ENCODE assay signal across 23 cellular contexts in the genomic region with DNA sequence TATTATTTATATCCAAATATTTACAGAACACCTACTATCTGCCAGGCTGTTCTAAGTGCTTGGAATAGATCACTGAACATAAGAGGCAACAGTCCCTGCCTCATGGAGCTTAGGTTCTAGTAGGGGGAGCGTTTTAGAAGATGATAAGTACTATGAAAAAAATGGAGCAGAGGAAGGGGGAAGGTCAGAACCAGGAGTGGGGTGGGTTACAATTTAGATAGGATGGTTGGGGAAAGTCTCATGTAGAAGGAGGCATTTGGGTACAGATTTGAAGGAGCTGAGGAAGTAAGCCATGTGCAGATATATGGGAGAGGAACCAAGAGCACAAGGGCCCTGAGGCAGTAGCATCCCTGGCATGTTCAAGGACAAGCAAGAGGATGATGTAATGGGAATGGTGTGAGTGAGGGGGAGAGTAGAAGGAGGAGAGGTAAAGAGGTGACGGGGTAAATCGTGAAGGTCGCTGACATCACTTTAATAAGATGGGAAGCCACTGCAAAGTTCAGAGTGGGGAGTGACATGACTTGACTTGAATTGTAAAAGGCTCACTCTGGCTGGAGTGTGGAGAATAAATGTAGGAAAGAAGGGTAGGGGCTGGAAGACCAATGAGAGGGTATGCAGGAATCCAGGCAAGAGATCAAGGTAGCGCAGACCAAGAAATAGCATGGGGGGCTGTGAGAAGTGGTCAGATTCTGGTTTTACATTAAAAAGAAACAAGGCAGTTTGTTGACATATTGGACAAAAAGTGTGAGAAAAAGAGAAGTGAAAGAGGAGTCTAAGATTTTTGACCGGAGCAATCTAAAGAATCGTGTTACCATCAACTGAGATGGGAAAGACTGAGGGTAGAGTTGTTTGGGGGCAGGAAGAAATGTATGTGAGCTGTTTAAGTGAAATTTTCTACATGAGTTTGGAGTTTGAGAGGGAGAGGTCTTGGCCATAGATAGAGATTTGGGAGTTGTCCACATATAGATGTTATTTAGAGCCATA.
"Had no signal": no experiment of that assay in that cellular context is flagged by ENCODE, and none has a peak within 500 bp of the region (broad histone marks: within the 10 kb centered on the region; RNA-seq: fewer than 3 reads in every experiment).

No MANE protein-coding gene starts in this region.

- H2AFZ ChIP-seq: parathyroid adenoma had no signal

- ATAC-seq: esophagus mucosa; gastrocnemius medialis; heart right ventricle; sciatic nerve; stimulated activated memory B cell treated with anti-CD40 and anti-IgM and Interleukin-4, amounts not matched to agents 10 μg/mL and 1 μg/mL and 100 μg/mL, for 72 hours had no signal

- H3K4me1 ChIP-seq: gastrocnemius medialis, parathyroid adenoma, prostate gland, spleen, tibial artery, upper lobe of left lung, uterus had no signal

- H3K36me3 ChIP-seq: gastrocnemius medialis, heart right ventricle, prostate gland, spleen, tibial artery, upper lobe of left lung, uterus had no signal

- DNase-seq: dorsolateral prefrontal cortex; effector CD8-positive, alpha-beta T cell; gastrocnemius medialis; heart right ventricle; hypothalamus; kidney glomerular epithelial cell; mesendoderm; naive B cell; occipital lobe; spleen; stimulated activated CD4-positive, alpha-beta T cell treated with anti-CD3 and anti-CD28 coated beads, Interleukin-15, amount 100 ng/mL, for 24 hours; stimulated activated CD4-positive, alpha-beta T cell treated with anti-CD3 and anti-CD28 coated beads, Interleukin-1b, Interleukin-23, amount 100 ng/mL, for 48 hours; stimulated activated CD4-positive, alpha-beta T cell treated with anti-CD3 and anti-CD28 coated beads, Interleukin-4, amount 100 ng/mL, for 24 hours; tibial artery; upper lobe of left lung; uterus had no signal

- FAIRE-seq: endometrium, islet of Langerhans had no signal

- H3K27ac ChIP-seq: dorsolateral prefrontal cortex, gastrocnemius medialis, heart right ventricle, parathyroid adenoma, prostate gland, spleen, tibial artery, upper lobe of left lung, uterus had no signal

- H3K27me3 ChIP-seq: gastrocnemius medialis, heart right ventricle, spleen, upper lobe of left lung, uterus had no signal

- H3K9ac ChIP-seq: parathyroid adenoma had no signal

- H3K79me2 ChIP-seq: parathyroid adenoma had no signal

- H3K9me3 ChIP-seq: gastrocnemius medialis, heart right ventricle, prostate gland, spleen, tibial artery, upper lobe of left lung, uterus had no signal

- H3K4me3 ChIP-seq: dorsolateral prefrontal cortex, gastrocnemius medialis, heart right ventricle, prostate gland, spleen, tibial artery, upper lobe of left lung, uterus had no signal
